13 cellular contexts compared by ENCODE assay signal in the genomic region with DNA sequence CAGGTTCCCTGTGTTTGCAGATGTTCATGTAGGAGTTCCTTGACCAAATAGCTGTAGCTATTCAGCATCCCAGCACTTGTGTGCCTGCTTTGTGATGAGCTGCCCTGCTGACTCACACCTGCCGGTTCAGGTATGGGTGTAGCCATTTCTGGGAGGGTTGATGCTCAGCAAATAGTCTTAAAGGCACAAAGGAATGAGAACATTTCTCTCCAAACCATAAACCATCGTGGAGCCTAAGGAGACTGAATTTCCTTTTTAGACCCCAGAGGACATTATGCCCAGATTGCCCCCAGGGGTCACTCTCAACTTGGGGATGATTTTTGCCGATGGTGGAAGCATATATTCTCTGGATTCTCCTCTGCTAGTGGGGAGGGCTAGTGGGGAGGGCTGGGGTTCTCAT.
A peak's percentile ranks its signal among the peaks of the same experiment; 100 is the strongest.
DNase-seq lines count a peak whose midpoint lies in the region; ATAC-seq and TF ChIP-seq lines count a peak whose summit lies in the region.
"Had no signal": no experiment of that assay in that cellular context is flagged by ENCODE, and none has a peak within 500 bp of the region (broad histone marks: within the 10 kb centered on the region; RNA-seq: fewer than 3 reads in every experiment).

No MANE protein-coding gene starts in this region.

- no peaks in the 10 kb centered on the region for H3K27me3 Mint-ChIP-seq in Calu3 (ENCODE audit: unreplicated experiment)
- H3K27me3 Mint-ChIP-seq in WTC11 (ENCODE audit: low read depth), result no peaks in the 10 kb centered on the region
- H3K27me3 Mint-ChIP-seq: central memory CD8-positive, alpha-beta T cell had no signal

- POLR2A ChIA-PET in WTC11 (lab: Charles Lee), result no interaction called here

- intact Hi-C loops in Calu3 (cut with micrococcal nuclease; ENCODE audit: unreplicated experiment), result loop anchor here (1.0 to 5.0 kb wide), 3 partner anchors 167 to 301 kb away; no protein-coding TSS in a partner anchor

- BruUV-seq in Calu3 (replicated peaks; lab: Mats Ljungman, UMichigan), result no TSS peak

- no peaks in the 10 kb centered on the region for H3K36me3 Mint-ChIP-seq in Calu3 (ENCODE audit: insufficient read depth, unreplicated experiment)
- no peaks in the 10 kb centered on the region for H3K36me3 Mint-ChIP-seq in WTC11

- peak; percentile 84 for ATAC-seq in WTC11
- ATAC-seq: mucosa of descending colon had no signal

- CTCF ChIA-PET in Calu3 (lab: Charles Lee) (interaction anchor here (0.7 to 1.4 kb wide), 5 partner anchors 12 to 686 kb away, joined by 3 to 5 read pairs (median 3); no protein-coding TSS in a partner anchor), WTC11 (lab: Charles Lee) (interaction anchor here (1.0 to 1.9 kb wide), 5 partner anchors 13 to 319 kb away, joined by 3 to 7 read pairs (median 4); no protein-coding TSS in a partner anchor)

- peaks cover under 1% of the 10 kb centered on the region for H3K9me3 Mint-ChIP-seq in Calu3 (ENCODE audit: low read depth, unreplicated experiment)
- H3K9me3 Mint-ChIP-seq in WTC11, result no peaks in the 10 kb centered on the region
- H3K9me3 Mint-ChIP-seq: T-helper 2 cell treated with Interferon-gamma antibody and Interleukin-4, amounts not matched to agents 5 μg/mL and 100 μg/mL, for 36 hours had no signal

- no peak overlapping the region for H3K27ac Mint-ChIP-seq in Calu3 (ENCODE audit: unreplicated experiment)
- no peak overlapping the region for H3K27ac Mint-ChIP-seq in WTC11
- H3K27ac Mint-ChIP-seq: T-helper 2 cell treated with Interferon-gamma antibody and Interleukin-4, amounts not matched to agents 5 μg/mL and 100 μg/mL, for 36 hours had no signal

- no peak overlapping the region for H3K4me3 Mint-ChIP-seq in Calu3 (ENCODE audit: low read depth, unreplicated experiment)
- H3K4me3 Mint-ChIP-seq in WTC11, result no peak overlapping the region
- H3K4me3 Mint-ChIP-seq: central memory CD8-positive, alpha-beta T cell; T-helper 2 cell treated with Interferon-gamma antibody and Interleukin-4, amounts not matched to agents 5 μg/mL and 100 μg/mL, for 36 hours had no signal

- peaks cover 26% of the 10 kb centered on the region for H3K4me1 Mint-ChIP-seq in Calu3 (ENCODE audit: low read depth, unreplicated experiment)
- peaks cover 9% of the 10 kb centered on the region for H3K4me1 Mint-ChIP-seq in WTC11
- H3K4me1 Mint-ChIP-seq: central memory CD8-positive, alpha-beta T cell had no signal

- peak; percentile 63 for DNase-seq in Calu3
- DNase-seq in HCEC 1CT, result peak; percentile 4
- DNase-seq in WTC11 (ENCODE audit: low spot score), result peak; percentile 25
- peak; percentile 24 for DNase-seq in iPS-NIHi11 (ENCODE audit: low spot score)
- no peak for DNase-seq in NCI-H510A treated with DMSO at 0.1 percent for 48 hours (lab: John Stamatoyannopoulos, UW)
- no peak for DNase-seq in activated CD4-positive, CD25-positive, alpha-beta regulatory T cell treated with anti-CD3 and anti-CD28 coated beads, Interleukin-2, amount 50 U/mL, for 72 hours
- no peak for DNase-seq in activated CD4-positive, alpha-beta T cell treated with anti-CD3 and anti-CD28 coated beads for 4 hours
- DNase-seq in GOT3 (lab: John Stamatoyannopoulos, UW), result no peak
- DNase-seq: activated T-cell treated with anti-CD3 and anti-CD28 coated beads, Interleukin-2, amount 50 U/mL, for 48 hours; COR-L47; mucosa of descending colon had no signal

- peak; percentile 40 for TF ChIP-seq CTCF in Calu3 (IDR thresholded peaks at IDR 0.05; ENCODE audit: unreplicated experiment)
- TF ChIP-seq CTCF in WTC11 (IDR thresholded peaks at IDR 0.05), result no peak

TF ChIP-seq in WTC11, 78 proteins besides CTCF, POLR2A, EP300 and RAD21:
- TF ChIP-seq TEAD1 (CRISPR knock-in tag; IDR thresholded peaks at IDR 0.05), result no peak
- TF ChIP-seq JUN (CRISPR knock-in tag; IDR thresholded peaks at IDR 0.05), result no peak
- TF ChIP-seq, protein P1, sequence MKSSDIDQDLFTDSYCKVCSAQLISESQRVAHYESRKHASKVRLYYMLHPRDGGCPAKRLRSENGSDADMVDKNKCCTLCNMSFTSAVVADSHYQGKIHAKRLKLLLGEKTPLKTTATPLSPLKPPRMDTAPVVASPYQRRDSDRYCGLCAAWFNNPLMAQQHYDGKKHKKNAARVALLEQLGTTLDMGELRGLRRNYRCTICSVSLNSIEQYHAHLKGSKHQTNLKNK (CRISPR knock-in tag; IDR thresholded peaks at IDR 0.05), result no peak
- TF ChIP-seq SP1 (CRISPR knock-in tag; conservative IDR thresholded peaks at IDR 0.05), result no peak
- no peak for TF ChIP-seq NFE2L1 (CRISPR knock-in tag; IDR thresholded peaks at IDR 0.05)
- no peak for TF ChIP-seq ZNF263 (CRISPR knock-in tag; IDR thresholded peaks at IDR 0.05; ENCODE audit: low read depth)
- TF ChIP-seq FOXK1 (CRISPR knock-in tag; IDR thresholded peaks at IDR 0.05), result no peak
- TF ChIP-seq ZNF423 (CRISPR knock-in tag; IDR thresholded peaks at IDR 0.05), result no peak
- TF ChIP-seq, protein P2, sequence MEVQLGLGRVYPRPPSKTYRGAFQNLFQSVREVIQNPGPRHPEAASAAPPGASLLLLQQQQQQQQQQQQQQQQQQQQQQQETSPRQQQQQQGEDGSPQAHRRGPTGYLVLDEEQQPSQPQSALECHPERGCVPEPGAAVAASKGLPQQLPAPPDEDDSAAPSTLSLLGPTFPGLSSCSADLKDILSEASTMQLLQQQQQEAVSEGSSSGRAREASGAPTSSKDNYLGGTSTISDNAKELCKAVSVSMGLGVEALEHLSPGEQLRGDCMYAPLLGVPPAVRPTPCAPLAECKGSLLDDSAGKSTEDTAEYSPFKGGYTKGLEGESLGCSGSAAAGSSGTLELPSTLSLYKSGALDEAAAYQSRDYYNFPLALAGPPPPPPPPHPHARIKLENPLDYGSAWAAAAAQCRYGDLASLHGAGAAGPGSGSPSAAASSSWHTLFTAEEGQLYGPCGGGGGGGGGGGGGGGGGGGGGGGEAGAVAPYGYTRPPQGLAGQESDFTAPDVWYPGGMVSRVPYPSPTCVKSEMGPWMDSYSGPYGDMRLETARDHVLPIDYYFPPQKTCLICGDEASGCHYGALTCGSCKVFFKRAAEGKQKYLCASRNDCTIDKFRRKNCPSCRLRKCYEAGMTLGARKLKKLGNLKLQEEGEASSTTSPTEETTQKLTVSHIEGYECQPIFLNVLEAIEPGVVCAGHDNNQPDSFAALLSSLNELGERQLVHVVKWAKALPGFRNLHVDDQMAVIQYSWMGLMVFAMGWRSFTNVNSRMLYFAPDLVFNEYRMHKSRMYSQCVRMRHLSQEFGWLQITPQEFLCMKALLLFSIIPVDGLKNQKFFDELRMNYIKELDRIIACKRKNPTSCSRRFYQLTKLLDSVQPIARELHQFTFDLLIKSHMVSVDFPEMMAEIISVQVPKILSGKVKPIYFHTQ (CRISPR knock-in tag; IDR thresholded peaks at IDR 0.05), result no peak
- TF ChIP-seq, protein P3, sequence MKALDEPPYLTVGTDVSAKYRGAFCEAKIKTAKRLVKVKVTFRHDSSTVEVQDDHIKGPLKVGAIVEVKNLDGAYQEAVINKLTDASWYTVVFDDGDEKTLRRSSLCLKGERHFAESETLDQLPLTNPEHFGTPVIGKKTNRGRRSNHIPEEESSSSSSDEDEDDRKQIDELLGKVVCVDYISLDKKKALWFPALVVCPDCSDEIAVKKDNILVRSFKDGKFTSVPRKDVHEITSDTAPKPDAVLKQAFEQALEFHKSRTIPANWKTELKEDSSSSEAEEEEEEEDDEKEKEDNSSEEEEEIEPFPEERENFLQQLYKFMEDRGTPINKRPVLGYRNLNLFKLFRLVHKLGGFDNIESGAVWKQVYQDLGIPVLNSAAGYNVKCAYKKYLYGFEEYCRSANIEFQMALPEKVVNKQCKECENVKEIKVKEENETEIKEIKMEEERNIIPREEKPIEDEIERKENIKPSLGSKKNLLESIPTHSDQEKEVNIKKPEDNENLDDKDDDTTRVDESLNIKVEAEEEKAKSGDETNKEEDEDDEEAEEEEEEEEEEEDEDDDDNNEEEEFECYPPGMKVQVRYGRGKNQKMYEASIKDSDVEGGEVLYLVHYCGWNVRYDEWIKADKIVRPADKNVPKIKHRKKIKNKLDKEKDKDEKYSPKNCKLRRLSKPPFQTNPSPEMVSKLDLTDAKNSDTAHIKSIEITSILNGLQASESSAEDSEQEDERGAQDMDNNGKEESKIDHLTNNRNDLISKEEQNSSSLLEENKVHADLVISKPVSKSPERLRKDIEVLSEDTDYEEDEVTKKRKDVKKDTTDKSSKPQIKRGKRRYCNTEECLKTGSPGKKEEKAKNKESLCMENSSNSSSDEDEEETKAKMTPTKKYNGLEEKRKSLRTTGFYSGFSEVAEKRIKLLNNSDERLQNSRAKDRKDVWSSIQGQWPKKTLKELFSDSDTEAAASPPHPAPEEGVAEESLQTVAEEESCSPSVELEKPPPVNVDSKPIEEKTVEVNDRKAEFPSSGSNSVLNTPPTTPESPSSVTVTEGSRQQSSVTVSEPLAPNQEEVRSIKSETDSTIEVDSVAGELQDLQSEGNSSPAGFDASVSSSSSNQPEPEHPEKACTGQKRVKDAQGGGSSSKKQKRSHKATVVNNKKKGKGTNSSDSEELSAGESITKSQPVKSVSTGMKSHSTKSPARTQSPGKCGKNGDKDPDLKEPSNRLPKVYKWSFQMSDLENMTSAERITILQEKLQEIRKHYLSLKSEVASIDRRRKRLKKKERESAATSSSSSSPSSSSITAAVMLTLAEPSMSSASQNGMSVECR (CRISPR knock-in tag; IDR thresholded peaks at IDR 0.05; ENCODE audit: borderline replicate concordance), result no peak
- TF ChIP-seq ZBTB21 (CRISPR knock-in tag; IDR thresholded peaks at IDR 0.05; ENCODE audit: borderline replicate concordance), result no peak

Comparison
In these comparisons a context has a peak if more than half of its experiments do, and no peak if none do; other contexts are left out.
1. DNase-seq: peak in Calu3 (single experiment), HCEC 1CT (single experiment), WTC11 (single experiment) and iPS-NIHi11 (single experiment); none in NCI-H510A treated with DMSO at 0.1 percent for 48 hours (single experiment), activated CD4-positive, CD25-positive, alpha-beta regulatory T cell treated with anti-CD3 and anti-CD28 coated beads, Interleukin-2, amount 50 U/mL, for 72 hours (single experiment), activated CD4-positive, alpha-beta T cell treated with anti-CD3 and anti-CD28 coated beads for 4 hours (0 of 2) and GOT3 (single experiment).